In the genomic region with DNA sequence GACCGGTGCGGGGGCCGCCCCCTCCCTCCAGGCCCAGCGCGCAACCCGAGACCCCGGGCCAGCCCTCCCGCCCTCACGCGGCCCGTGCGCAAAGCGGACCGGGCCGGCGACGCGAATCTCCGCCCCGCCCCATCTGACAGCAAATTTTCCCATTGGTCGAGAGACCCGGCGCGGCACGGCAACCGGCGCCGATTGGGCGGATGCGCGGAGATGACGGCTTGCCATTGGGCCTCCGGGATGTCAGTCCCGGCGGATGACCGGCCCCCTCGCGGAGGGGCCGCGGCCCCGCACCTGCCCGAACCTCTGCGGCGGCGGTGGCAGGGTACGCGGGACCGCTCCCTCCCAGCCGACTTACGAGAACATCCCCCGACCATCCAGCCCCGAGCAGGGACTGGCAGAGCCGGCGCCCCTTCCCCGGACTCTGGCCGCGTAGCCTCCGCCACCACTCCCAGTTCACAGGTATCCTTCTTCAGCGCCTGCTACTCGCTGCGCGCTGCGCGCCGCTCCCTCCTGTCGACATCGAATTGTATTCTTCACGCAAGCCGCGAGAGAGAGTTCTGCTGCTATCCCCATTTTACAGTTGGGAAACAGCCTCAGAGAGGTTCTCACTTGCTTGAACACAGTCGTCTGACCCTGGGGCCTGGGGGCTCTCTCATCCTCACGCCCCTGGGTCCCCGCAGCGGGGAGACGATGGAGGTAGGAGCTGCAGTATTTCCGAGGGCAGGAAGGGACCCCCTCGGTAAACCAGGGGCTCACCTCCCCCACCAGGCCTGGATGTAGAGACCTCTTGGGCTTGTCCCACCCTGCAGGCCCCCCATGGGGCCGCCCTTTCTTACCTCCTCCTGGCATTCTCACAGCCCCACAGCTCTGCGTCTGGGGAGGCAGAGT, we compare ENCODE assay signal across 1 cellular context.
TF ChIP-seq lines count a peak whose summit lies in the region.

A gene with protein sequence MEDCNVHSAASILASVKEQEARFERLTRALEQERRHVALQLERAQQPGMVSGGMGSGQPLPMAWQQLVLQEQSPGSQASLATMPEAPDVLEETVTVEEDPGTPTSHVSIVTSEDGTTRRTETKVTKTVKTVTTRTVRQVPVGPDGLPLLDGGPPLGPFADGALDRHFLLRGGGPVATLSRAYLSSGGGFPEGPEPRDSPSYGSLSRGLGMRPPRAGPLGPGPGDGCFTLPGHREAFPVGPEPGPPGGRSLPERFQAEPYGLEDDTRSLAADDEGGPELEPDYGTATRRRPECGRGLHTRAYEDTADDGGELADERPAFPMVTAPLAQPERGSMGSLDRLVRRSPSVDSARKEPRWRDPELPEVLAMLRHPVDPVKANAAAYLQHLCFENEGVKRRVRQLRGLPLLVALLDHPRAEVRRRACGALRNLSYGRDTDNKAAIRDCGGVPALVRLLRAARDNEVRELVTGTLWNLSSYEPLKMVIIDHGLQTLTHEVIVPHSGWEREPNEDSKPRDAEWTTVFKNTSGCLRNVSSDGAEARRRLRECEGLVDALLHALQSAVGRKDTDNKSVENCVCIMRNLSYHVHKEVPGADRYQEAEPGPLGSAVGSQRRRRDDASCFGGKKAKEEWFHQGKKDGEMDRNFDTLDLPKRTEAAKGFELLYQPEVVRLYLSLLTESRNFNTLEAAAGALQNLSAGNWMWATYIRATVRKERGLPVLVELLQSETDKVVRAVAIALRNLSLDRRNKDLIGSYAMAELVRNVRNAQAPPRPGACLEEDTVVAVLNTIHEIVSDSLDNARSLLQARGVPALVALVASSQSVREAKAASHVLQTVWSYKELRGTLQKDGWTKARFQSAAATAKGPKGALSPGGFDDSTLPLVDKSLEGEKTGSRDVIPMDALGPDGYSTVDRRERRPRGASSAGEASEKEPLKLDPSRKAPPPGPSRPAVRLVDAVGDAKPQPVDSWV (minus strand): TSS at position 90 of the 888 bp plus-strand sequence. CDS start 26,029 bp downstream, outside the sequence.

TF ChIP-seq in GM12878, 131 proteins besides CTCF, POLR2A, EP300 and RAD21 (continued from another document and continues in another):
- TF ChIP-seq, protein P1, sequence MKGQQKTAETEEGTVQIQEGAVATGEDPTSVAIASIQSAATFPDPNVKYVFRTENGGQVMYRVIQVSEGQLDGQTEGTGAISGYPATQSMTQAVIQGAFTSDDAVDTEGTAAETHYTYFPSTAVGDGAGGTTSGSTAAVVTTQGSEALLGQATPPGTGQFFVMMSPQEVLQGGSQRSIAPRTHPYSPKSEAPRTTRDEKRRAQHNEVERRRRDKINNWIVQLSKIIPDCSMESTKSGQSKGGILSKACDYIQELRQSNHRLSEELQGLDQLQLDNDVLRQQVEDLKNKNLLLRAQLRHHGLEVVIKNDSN (IDR thresholded peaks at IDR 0.05; ENCODE audit: borderline replicate concordance, extremely low read length, insufficient read depth, low read depth, low read length): no peak
- TF ChIP-seq BACH1 (IDR thresholded peaks at IDR 0.05; ENCODE audit: borderline replicate concordance): no peak
- peak; percentile 95 for TF ChIP-seq IRF3 (IDR thresholded peaks at IDR 0.05)
- peak; percentile 37; the same call in 1 of the 2 replicates for TF ChIP-seq CREM (IDR thresholded peaks at IDR 0.05; ENCODE audit: low read depth)
- no peak for TF ChIP-seq RB1 (IDR thresholded peaks at IDR 0.05; ENCODE audit: borderline replicate concordance)
- no peak for TF ChIP-seq ZBTB4 (CRISPR knock-in tag; IDR thresholded peaks at IDR 0.05)
- TF ChIP-seq CBFB (IDR thresholded peaks at IDR 0.05; ENCODE audit: low read depth): no peak
- TF ChIP-seq KDM1A (IDR thresholded peaks at IDR 0.05; ENCODE audit: borderline replicate concordance): no peak
- TF ChIP-seq FOXK2 (IDR thresholded peaks at IDR 0.05): no peak
- no peak for TF ChIP-seq HDGF (IDR thresholded peaks at IDR 0.05)
- TF ChIP-seq NFXL1 (IDR thresholded peaks at IDR 0.05; ENCODE audit: borderline replicate concordance): no peak
- TF ChIP-seq CEBPB (IDR thresholded peaks at IDR 0.05; ENCODE audit: borderline replicate concordance in 1 of 2, low read depth in 2 of 2, low read length in 2 of 2): no peak; a peak in 1 of 4 replicates
- TF ChIP-seq CBX5 (IDR thresholded peaks at IDR 0.05; ENCODE audit: low read depth): no peak
- TF ChIP-seq SMC3 (IDR thresholded peaks at IDR 0.05; ENCODE audit: borderline replicate concordance, low read length): no peak
- no peak for TF ChIP-seq IRF4 (IDR thresholded peaks at IDR 0.05; ENCODE audit: low read depth, low read length)
- no peak for TF ChIP-seq CHD1 (IDR thresholded peaks at IDR 0.05; ENCODE audit: low read depth, low read length)
- TF ChIP-seq STAT3 (IDR thresholded peaks at IDR 0.05; ENCODE audit: low read depth, low read length): no peak
- TF ChIP-seq SRF (IDR thresholded peaks at IDR 0.05; ENCODE audit: low read depth in 2 of 2, low read length in 2 of 2): no peak
- TF ChIP-seq, protein P2, sequence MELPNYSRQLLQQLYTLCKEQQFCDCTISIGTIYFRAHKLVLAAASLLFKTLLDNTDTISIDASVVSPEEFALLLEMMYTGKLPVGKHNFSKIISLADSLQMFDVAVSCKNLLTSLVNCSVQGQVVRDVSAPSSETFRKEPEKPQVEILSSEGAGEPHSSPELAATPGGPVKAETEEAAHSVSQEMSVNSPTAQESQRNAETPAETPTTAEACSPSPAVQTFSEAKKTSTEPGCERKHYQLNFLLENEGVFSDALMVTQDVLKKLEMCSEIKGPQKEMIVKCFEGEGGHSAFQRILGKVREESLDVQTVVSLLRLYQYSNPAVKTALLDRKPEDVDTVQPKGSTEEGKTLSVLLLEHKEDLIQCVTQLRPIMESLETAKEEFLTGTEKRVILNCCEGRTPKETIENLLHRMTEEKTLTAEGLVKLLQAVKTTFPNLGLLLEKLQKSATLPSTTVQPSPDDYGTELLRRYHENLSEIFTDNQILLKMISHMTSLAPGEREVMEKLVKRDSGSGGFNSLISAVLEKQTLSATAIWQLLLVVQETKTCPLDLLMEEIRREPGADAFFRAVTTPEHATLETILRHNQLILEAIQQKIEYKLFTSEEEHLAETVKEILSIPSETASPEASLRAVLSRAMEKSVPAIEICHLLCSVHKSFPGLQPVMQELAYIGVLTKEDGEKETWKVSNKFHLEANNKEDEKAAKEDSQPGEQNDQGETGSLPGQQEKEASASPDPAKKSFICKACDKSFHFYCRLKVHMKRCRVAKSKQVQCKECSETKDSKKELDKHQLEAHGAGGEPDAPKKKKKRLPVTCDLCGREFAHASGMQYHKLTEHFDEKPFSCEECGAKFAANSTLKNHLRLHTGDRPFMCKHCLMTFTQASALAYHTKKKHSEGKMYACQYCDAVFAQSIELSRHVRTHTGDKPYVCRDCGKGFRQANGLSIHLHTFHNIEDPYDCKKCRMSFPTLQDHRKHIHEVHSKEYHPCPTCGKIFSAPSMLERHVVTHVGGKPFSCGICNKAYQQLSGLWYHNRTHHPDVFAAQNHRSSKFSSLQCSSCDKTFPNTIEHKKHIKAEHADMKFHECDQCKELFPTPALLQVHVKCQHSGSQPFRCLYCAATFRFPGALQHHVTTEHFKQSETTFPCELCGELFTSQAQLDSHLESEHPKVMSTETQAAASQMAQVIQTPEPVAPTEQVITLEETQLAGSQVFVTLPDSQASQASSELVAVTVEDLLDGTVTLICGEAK (IDR thresholded peaks at IDR 0.05; ENCODE audit: borderline replicate concordance): no peak
- no peak for TF ChIP-seq ZZZ3 (IDR thresholded peaks at IDR 0.05; ENCODE audit: control insufficient read depth, insufficient read length, low read depth)
- peak; percentile 81; the same call in 1 of the 2 replicates for TF ChIP-seq ZSCAN29 (IDR thresholded peaks at IDR 0.05)
- TF ChIP-seq HCFC1 (IDR thresholded peaks at IDR 0.05; ENCODE audit: low read length): no peak
- peak; percentile 96 for TF ChIP-seq RFX5 (IDR thresholded peaks at IDR 0.05; ENCODE audit: low read depth, low read length)
- TF ChIP-seq, protein P3, sequence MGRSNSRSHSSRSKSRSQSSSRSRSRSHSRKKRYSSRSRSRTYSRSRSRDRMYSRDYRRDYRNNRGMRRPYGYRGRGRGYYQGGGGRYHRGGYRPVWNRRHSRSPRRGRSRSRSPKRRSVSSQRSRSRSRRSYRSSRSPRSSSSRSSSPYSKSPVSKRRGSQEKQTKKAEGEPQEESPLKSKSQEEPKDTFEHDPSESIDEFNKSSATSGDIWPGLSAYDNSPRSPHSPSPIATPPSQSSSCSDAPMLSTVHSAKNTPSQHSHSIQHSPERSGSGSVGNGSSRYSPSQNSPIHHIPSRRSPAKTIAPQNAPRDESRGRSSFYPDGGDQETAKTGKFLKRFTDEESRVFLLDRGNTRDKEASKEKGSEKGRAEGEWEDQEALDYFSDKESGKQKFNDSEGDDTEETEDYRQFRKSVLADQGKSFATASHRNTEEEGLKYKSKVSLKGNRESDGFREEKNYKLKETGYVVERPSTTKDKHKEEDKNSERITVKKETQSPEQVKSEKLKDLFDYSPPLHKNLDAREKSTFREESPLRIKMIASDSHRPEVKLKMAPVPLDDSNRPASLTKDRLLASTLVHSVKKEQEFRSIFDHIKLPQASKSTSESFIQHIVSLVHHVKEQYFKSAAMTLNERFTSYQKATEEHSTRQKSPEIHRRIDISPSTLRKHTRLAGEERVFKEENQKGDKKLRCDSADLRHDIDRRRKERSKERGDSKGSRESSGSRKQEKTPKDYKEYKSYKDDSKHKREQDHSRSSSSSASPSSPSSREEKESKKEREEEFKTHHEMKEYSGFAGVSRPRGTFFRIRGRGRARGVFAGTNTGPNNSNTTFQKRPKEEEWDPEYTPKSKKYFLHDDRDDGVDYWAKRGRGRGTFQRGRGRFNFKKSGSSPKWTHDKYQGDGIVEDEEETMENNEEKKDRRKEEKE (IDR thresholded peaks at IDR 0.05): no peak
- no peak for TF ChIP-seq ZNF687 (IDR thresholded peaks at IDR 0.05)
- no peak for TF ChIP-seq MLLT1 (IDR thresholded peaks at IDR 0.05)
- no peak for TF ChIP-seq MYB (IDR thresholded peaks at IDR 0.05; ENCODE audit: borderline replicate concordance, low read depth, low read length)
- TF ChIP-seq POU2F2 (IDR thresholded peaks at IDR 0.05; ENCODE audit: borderline replicate concordance, low read depth, low read length): no peak
